In genomic region chr3:44729384-44729910, GRCh38 we compare ENCODE assay signal across 7 cellular contexts. TPM values are rescaled to one million over a fixed set of nuclear protein-coding genes. Genes with fewer than 3 reads are reported as not detected.
DNase-seq lines count a peak whose midpoint lies in the region; ATAC-seq, FAIRE-seq and TF ChIP-seq lines count a peak whose summit lies in the region.

Gene ZNF501, plus strand, starts transcription at chr3:44729635. Its CDS starts 4,787 bp downstream, at chr3:44734422.

- peak; percentile 96 for ATAC-seq in HG03139 (IDR thresholded peaks at IDR 0.05; ENCODE audit: unreplicated experiment)
- peak; percentile 100 for ATAC-seq in mucosa of descending colon

- DNase-seq in GM18507 (ENCODE audit: extremely low spot score, insufficient read length, low read depth) (peak; percentile 55), NCI-H748 treated with DMSO at 0.1 percent for 48 hours (lab: John Stamatoyannopoulos, UW) (peak; percentile 50), activated T-cell treated with anti-CD3 and anti-CD28 coated beads for 4 hours (peak; percentile 74), erythroblast (lab: John Stamatoyannopoulos, UW) (peak; percentile 88 to 89), mucosa of descending colon (peak; percentile 96 to 99 (median 97))
- DNase-seq in stimulated activated CD8-positive, alpha-beta memory T cell treated with anti-CD3 and anti-CD28 coated beads, Interleukin-15, amount 100 ng/mL, for 48 hours (ENCODE audit: low read depth in 2 of 2) = peak; percentile 70 to 82

- no peaks in the 10 kb centered on the region for H3K36me3 ChIP-seq in mucosa of descending colon (ENCODE audit: low read depth)

- peak; percentile 80 for FAIRE-seq in GM18507 (lab: Jason Lieb, UNC)

- intact Hi-C loops in mucosa of descending colon (cut with DNase I, micrococcal nuclease) = no loop called here

- H3K4me3 ChIP-seq in mucosa of descending colon = peak within 1 kb of the TSS; percentile 31

- TF ChIP-seq CTCF in mucosa of descending colon (IDR thresholded peaks at IDR 0.05) = no peak

- H3K4me1 ChIP-seq in mucosa of descending colon (ENCODE audit: low read depth) = peaks cover 3% of the 10 kb centered on the region

- H3K9me3 ChIP-seq in mucosa of descending colon = peaks cover 87% of the 10 kb centered on the region

- TF ChIP-seq POLR2A in erythroblast (IDR thresholded peaks at IDR 0.05; ENCODE audit: low read length) = no peak

RNA-seq across cellular contexts. Expression of gene ZNF501, which starts in this region (rescaled TPM):
- 1 to 10 TPM; 3.6 to 6.4 (median 3.7) TPM for total RNA-seq in mucosa of descending colon

Comparison
In these comparisons a context has a peak if more than half of its experiments do, and no peak if none do; other contexts are left out.
1. Peak in every context shown above with its lines: DNase-seq, ATAC-seq and H3K4me3 ChIP-seq.